In genomic region chr11:60336767-60337391, GRCh38 we compare ENCODE assay signal across 1 cellular context.
TF ChIP-seq lines count a peak whose summit lies in the region.

No MANE protein-coding gene starts in this region.

TF ChIP-seq in HepG2, 621 proteins besides CTCF, POLR2A, EP300 and RAD21:
- TF ChIP-seq ZNF441 (CRISPR knock-in tag; IDR thresholded peaks at IDR 0.05; ENCODE audit: borderline replicate concordance): no peak
- TF ChIP-seq ZNF431 (CRISPR knock-in tag; IDR thresholded peaks at IDR 0.05; ENCODE audit: borderline replicate concordance, low read depth): no peak
- TF ChIP-seq ZNF777 (CRISPR knock-in tag; IDR thresholded peaks at IDR 0.05): no peak
